8 cellular contexts compared by ENCODE assay signal in genomic region chr7:100604078-100604975, GRCh38. TPM values are rescaled to one million over a fixed set of nuclear protein-coding genes. Genes with fewer than 3 reads are reported as not detected.
A peak's percentile ranks its signal among the peaks of the same experiment; 100 is the strongest.
DNase-seq lines count a peak whose midpoint lies in the region; ATAC-seq lines count a peak whose summit lies in the region.

No MANE protein-coding gene starts in this region.

- H3K4me3 ChIP-seq in effector memory CD4-positive, alpha-beta T cell (ENCODE audit: insufficient read depth, low read depth, low read length, poor library complexity, severe bottlenecking): peak overlapping the region; percentile 56

- ATAC-seq in HG02610 (IDR thresholded peaks at IDR 0.05; ENCODE audit: unreplicated experiment) (peak; percentile 58), GM18858 (IDR thresholded peaks at IDR 0.05; ENCODE audit: unreplicated experiment) (no peak)

- POLR2A ChIA-PET in activated CD4-positive, alpha-beta memory T cell treated with anti-CD3 and anti-CD28 coated beads for 36 hours (lab: Charles Lee): interaction anchor here (0.7 to 1.8 kb wide), 4 partner anchors 8 to 101 kb away, joined by 3 to 5 read pairs (median 3); partner anchors contain the start of genes MOSPD3 and POP7

- CTCF ChIA-PET in activated CD4-positive, alpha-beta memory T cell treated with anti-CD3 and anti-CD28 coated beads for 36 hours (lab: Charles Lee): interaction anchor here (0.8 to 2.2 kb wide), 13 partner anchors 8 to 248 kb away, joined by 3 to 13 read pairs (median 4); partner anchors contain the start of genes FBXO24, LRCH4, MOSPD3 and POP7

- in situ Hi-C loops in G401 (cut with HindIII; ENCODE audit: low sequenced_read_pairs): no loop called here

- peak overlapping the region; percentile 52 for H3K27ac Mint-ChIP-seq in activated CD4-positive, alpha-beta memory T cell treated with anti-CD3 and anti-CD28 coated beads for 36 hours

- no peaks in the 10 kb centered on the region for H3K36me3 Mint-ChIP-seq in activated CD4-positive, alpha-beta memory T cell treated with anti-CD3 and anti-CD28 coated beads for 36 hours

- no peaks in the 10 kb centered on the region for H3K9me3 Mint-ChIP-seq in activated CD4-positive, alpha-beta memory T cell treated with anti-CD3 and anti-CD28 coated beads for 36 hours

- DNase-seq in G401 (ENCODE audit: low spot score) (peak; percentile 75), NCI-H526 treated with DMSO at 0.1 percent for 48 hours (lab: John Stamatoyannopoulos, UW) (peak; percentile 20), mesenteric fat pad (ENCODE audit: low spot score) (peak; percentile 94)
- peak; percentile 85 for DNase-seq in activated CD4-positive, alpha-beta memory T cell treated with anti-CD3 and anti-CD28 coated beads for 36 hours
- DNase-seq in effector memory CD4-positive, alpha-beta T cell: peak; percentile 72 to 86 (median 76)
- DNase-seq in stimulated activated CD8-positive, alpha-beta memory T cell treated with anti-CD3 and anti-CD28 coated beads, Interleukin-4, amount 100 ng/mL, for 4 hours (ENCODE audit: low read depth in 2 of 2, low spot score in 1 of 2): peak; percentile 27 to 66

- no peaks in the 10 kb centered on the region for H3K27me3 ChIP-seq in effector memory CD4-positive, alpha-beta T cell (replicated peaks; ENCODE audit: control insufficient read depth, insufficient read depth, low read length, poor library complexity, severe bottlenecking)

- H3K4me3 Mint-ChIP-seq in activated CD4-positive, alpha-beta memory T cell treated with anti-CD3 and anti-CD28 coated beads for 36 hours: peak overlapping the region; percentile 80

- H3K27me3 Mint-ChIP-seq in activated CD4-positive, alpha-beta memory T cell treated with anti-CD3 and anti-CD28 coated beads for 36 hours: no peaks in the 10 kb centered on the region

- no peaks in the 10 kb centered on the region for H3K36me3 ChIP-seq in effector memory CD4-positive, alpha-beta T cell (ENCODE audit: control insufficient read depth, insufficient read depth, low read length)

- intact Hi-C loops in activated CD4-positive, alpha-beta memory T cell treated with anti-CD3 and anti-CD28 coated beads for 36 hours (cut with micrococcal nuclease): loop anchor here (1.0 to 2.0 kb wide), 4 partner anchors 8 to 90 kb away; partner anchors contain the start of genes FBXO24, GIGYF1, LRCH4 and MOSPD3

- no peaks in the 10 kb centered on the region for H3K9me3 ChIP-seq in effector memory CD4-positive, alpha-beta T cell (ENCODE audit: control insufficient read depth, low read length)

- H3K4me1 ChIP-seq in effector memory CD4-positive, alpha-beta T cell (ENCODE audit: control insufficient read depth, insufficient read depth, low read length, poor library complexity, severe bottlenecking): peaks cover 10% of the 10 kb centered on the region

- H3K4me1 Mint-ChIP-seq in activated CD4-positive, alpha-beta memory T cell treated with anti-CD3 and anti-CD28 coated beads for 36 hours (ENCODE audit: low read depth): peaks cover 18% of the 10 kb centered on the region

- H3K27ac ChIP-seq in effector memory CD4-positive, alpha-beta T cell (ENCODE audit: insufficient read depth, low read length, poor library complexity, severe bottlenecking): peak overlapping the region; percentile 75

RNA-seq across cellular contexts. Expression of gene PCOLCE, which starts 2.2 kb away (rescaled TPM):
- total RNA-seq in G401 (2014; rRNA removed; shearing (Covaris generic)): 72.9 and 82.8 TPM in 2 replicates
- 10 to 100 TPM in 1 of 2 experiments, 1 to 10 TPM in 1; 9.2 to 11.0 TPM for total RNA-seq in activated CD4-positive, alpha-beta memory T cell treated with anti-CD3 and anti-CD28 coated beads for 36 hours
- total RNA-seq in mesenteric fat pad: 66.4 TPM

RNA-seq across cellular contexts. Expression of gene MOSPD3, which starts 8.0 kb away (rescaled TPM):
- total RNA-seq in G401 (2014; rRNA removed; shearing (Covaris generic)): 12.9 and 52.9 TPM in 2 replicates
- 10 to 100 TPM; 14.0 to 14.4 TPM for total RNA-seq in activated CD4-positive, alpha-beta memory T cell treated with anti-CD3 and anti-CD28 coated beads for 36 hours
- total RNA-seq in mesenteric fat pad: 12.9 TPM

RNA-seq across cellular contexts. Expression of gene FBXO24, which starts 18.2 kb away (rescaled TPM):
- 0.78 TPM in 1 of 2 replicates, not detected in the other for total RNA-seq in G401 (2014; rRNA removed; shearing (Covaris generic))
- total RNA-seq in activated CD4-positive, alpha-beta memory T cell treated with anti-CD3 and anti-CD28 coated beads for 36 hours: 1 to 10 TPM; 2.2 to 2.6 TPM
- total RNA-seq in mesenteric fat pad: not detected

RNA-seq across cellular contexts. Expression of gene LRCH4, which starts 18.4 kb away (rescaled TPM):
- total RNA-seq in G401 (2014; rRNA removed; shearing (Covaris generic)): 6.5 and 12.1 TPM in 2 replicates
- total RNA-seq in activated CD4-positive, alpha-beta memory T cell treated with anti-CD3 and anti-CD28 coated beads for 36 hours: 10 to 100 TPM; 93.4 to 97.7 TPM
- 41.8 TPM for total RNA-seq in mesenteric fat pad

RNA-seq across cellular contexts. Expression of gene SAP25, which starts 30.6 kb away (rescaled TPM):
- total RNA-seq in G401 (2014; rRNA removed; shearing (Covaris generic)): not detected in 2 replicates
- 10 to 100 TPM in 1 of 2 experiments, 1 to 10 TPM in 1; 9.9 to 11.4 TPM for total RNA-seq in activated CD4-positive, alpha-beta memory T cell treated with anti-CD3 and anti-CD28 coated beads for 36 hours
- total RNA-seq in mesenteric fat pad: 2.3 TPM

Comparison
In these comparisons a context has a peak if more than half of its experiments do, and no peak if none do; other contexts are left out.
1. DNase-seq: peak in every context shown above with its lines; median percentile 94 in mesenteric fat pad; 85 in activated CD4-positive, alpha-beta memory T cell treated with anti-CD3 and anti-CD28 coated beads for 36 hours; 76 in effector memory CD4-positive, alpha-beta T cell; 75 in G401; 46 in stimulated activated CD8-positive, alpha-beta memory T cell treated with anti-CD3 and anti-CD28 coated beads, Interleukin-4, amount 100 ng/mL, for 4 hours; 20 in NCI-H526 treated with DMSO at 0.1 percent for 48 hours.